10 cellular contexts compared by ENCODE assay signal in the genomic region with DNA sequence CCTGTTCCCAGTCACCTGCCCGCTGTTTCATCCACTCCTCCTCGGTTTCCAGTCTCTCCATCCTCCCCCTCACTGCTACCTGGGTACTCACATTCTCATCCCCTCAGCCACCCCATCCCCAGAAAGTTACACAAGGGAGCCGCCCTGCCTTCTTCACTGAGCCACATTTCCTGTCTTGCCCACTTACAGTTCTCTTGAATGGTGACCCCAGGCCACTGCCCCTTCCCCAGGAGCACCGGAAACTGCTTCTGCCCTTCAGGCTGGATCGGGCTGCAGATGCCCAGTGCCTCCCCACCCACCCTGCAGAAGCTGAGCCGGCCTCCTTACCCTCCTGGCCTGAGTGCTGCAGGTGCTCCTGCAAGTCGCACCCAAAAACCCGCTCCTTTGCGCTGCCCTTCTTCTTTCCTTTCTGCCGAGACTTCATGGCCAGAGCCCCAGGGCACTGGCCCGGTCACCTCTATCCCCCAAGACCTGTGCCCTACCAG. TPM values are rescaled to one million over a fixed set of nuclear protein-coding genes. Genes with fewer than 3 reads are reported as not detected.
DNase-seq lines count a peak whose midpoint lies in the region; ATAC-seq and TF ChIP-seq lines count a peak whose summit lies in the region.
"Had no signal": no experiment of that assay in that cellular context is flagged by ENCODE, and none has a peak within 500 bp of the region (broad histone marks: within the 10 kb centered on the region; RNA-seq: fewer than 3 reads in every experiment).

No MANE protein-coding gene starts in this region.

- H3K36me3 Mint-ChIP-seq in T-cell = peaks cover 13% of the 10 kb centered on the region

- no peaks in the 10 kb centered on the region for H3K79me2 ChIP-seq in hepatocyte

- H3K4me3 Mint-ChIP-seq in T-cell = peak overlapping the region; percentile 99 to 100 (median 100)
- H3K4me3 Mint-ChIP-seq: nephron had no signal

- peak; percentile 12 for DNase-seq in activated naive CD4-positive, alpha-beta T cell treated with Interleukin-2 at 50 U/mL for 16 hours
- no peak for DNase-seq in activated naive CD4-positive, alpha-beta T cell treated with anti-CD3 and anti-CD28 coated beads, Interleukin-2, amount 50 U/mL, for 16 hours
- peak in 7 of 34 experiments; percentile 4 to 26 (median 14) for DNase-seq in T-cell
- DNase-seq in hepatocyte (ENCODE audit: low spot score) = peak; percentile 5
- no peak for DNase-seq in tibial nerve (ENCODE audit: low spot score in 2 of 2)
- DNase-seq in effector CD8-positive, alpha-beta T cell (lab: John Stamatoyannopoulos, UW) = no peak
- no peak for DNase-seq in mucosa of gallbladder (ENCODE audit: low spot score)
- DNase-seq in GOT3 (lab: John Stamatoyannopoulos, UW) = no peak

- no peak for TF ChIP-seq POLR2A in tibial nerve (IDR thresholded peaks at IDR 0.05)

- no peaks in the 10 kb centered on the region for H3K9me3 Mint-ChIP-seq in T-cell
- H3K9me3 Mint-ChIP-seq: nephron had no signal

- H4K20me1 ChIP-seq in hepatocyte (ENCODE audit: insufficient read depth, poor library complexity, severe bottlenecking) = no peaks in the 10 kb centered on the region

- TF ChIP-seq CTCF in hepatocyte (IDR thresholded peaks at IDR 0.05; ENCODE audit: poor library complexity) (no peak), tibial nerve (IDR thresholded peaks at IDR 0.05) (no peak)

- H3K4me1 Mint-ChIP-seq in T-cell = peaks cover 60 to 78% (median 63%) of the 10 kb centered on the region in 3 donors
- H3K4me1 Mint-ChIP-seq: nephron had no signal

- peak overlapping the region; percentile 99 for H3K27ac Mint-ChIP-seq in T-cell
- H3K27ac Mint-ChIP-seq: nephron had no signal

- H3K27ac ChIP-seq in hepatocyte (no peak overlapping the region), tibial nerve (peak overlapping the region in 2 of 4 donors; percentile 16 to 89)

- H3K4me1 ChIP-seq in hepatocyte (ENCODE audit: insufficient read depth) (no peaks in the 10 kb centered on the region), tibial nerve (peaks cover 0 to 4% (median 0%) of the 10 kb centered on the region in 4 donors)

- no peak overlapping the region for H2AFZ ChIP-seq in hepatocyte

- no peaks in the 10 kb centered on the region for H3K9me2 ChIP-seq in hepatocyte (replicated peaks; ENCODE audit: insufficient read depth)

- H3K36me3 ChIP-seq in hepatocyte (replicated peaks; ENCODE audit: insufficient read depth, low read depth) (no peaks in the 10 kb centered on the region), tibial nerve (no peaks in the 10 kb centered on the region)

- H3K4me2 ChIP-seq in hepatocyte = no peak overlapping the region

- WGBS in hepatocyte (ENCODE audit: low lambda C conversion rate, missing lambda C conversion rate) = 89% methylated on average over 11 of the region's 11 CpGs
- WGBS in tibial nerve, 2 donors = 78 to 82% methylated on average over 11 of the region's 11 CpGs

- POLR2A ChIA-PET in T-cell (lab: Charles Lee) = interaction anchor here (0.6 to 1.7 kb wide), 11 partner anchors 22 to 881 kb away, joined by 3 to 10 read pairs (median 5); partner anchors contain the start of genes F11R (in 2 of the 2), USF1 (in 2 of the 2), CD48 (in 1 of the 2) and NIT1 (in 1 of the 2)

- H3K4me3 ChIP-seq in hepatocyte = no peak overlapping the region
- peak overlapping the region; percentile 2 to 63 (median 35) for H3K4me3 ChIP-seq in tibial nerve

- peak in 2 of 4 experiments; percentile 11 to 15 for ATAC-seq in T-cell (replicated peaks in 1 of 4)

- H3K27me3 ChIP-seq in hepatocyte (peaks cover 2% of the 10 kb centered on the region), tibial nerve (peaks cover 0 to 10% of the 10 kb centered on the region in 2 donors)

- no peak for TF ChIP-seq EP300 in tibial nerve (IDR thresholded peaks at IDR 0.05)

- no peaks in the 10 kb centered on the region for H3K27me3 Mint-ChIP-seq in T-cell

- H3K9me3 ChIP-seq in hepatocyte (ENCODE audit: low read depth) (no peaks in the 10 kb centered on the region), tibial nerve (no peaks in the 10 kb centered on the region)

- CTCF ChIA-PET in T-cell (lab: Charles Lee) = interaction anchor here (0.6 to 3.0 kb wide), 19 partner anchors 23 to 156 kb away, joined by 3 to 21 read pairs (median 7); partner anchors contain the start of genes DEDD (in 1 of the 2), KLHDC9 (in 1 of the 2), TOMM40L (in 1 of the 2) and TSTD1 (in 1 of the 2)

RNA-seq across cellular contexts. Expression of gene ARHGAP30, which starts 0.4 kb away (rescaled TPM):
- 100 to 1,000 TPM; 193 to 299 (median 279) TPM for total RNA-seq in T-cell
- 0.52 and 0.80 TPM in 2 replicates for total RNA-seq in hepatocyte
- 1.4 and 1.7 TPM in 2 replicates for polyA plus RNA-seq in hepatocyte
- 10 to 100 TPM in 2 of 4 donors, 1 to 10 TPM in 2; 6.1 to 14.1 (median 10.2) TPM for total RNA-seq in tibial nerve
- 16.2 TPM for total RNA-seq in mucosa of gallbladder

RNA-seq across cellular contexts. Expression of gene NECTIN4, which starts 20.1 kb away (rescaled TPM):
- total RNA-seq in T-cell = under 1 TPM in 1 of 5 donors, not detected in 4; 0.06 TPM
- 5.9 and 7.0 TPM in 2 replicates for total RNA-seq in hepatocyte
- 8.5 and 12.7 TPM in 2 replicates for polyA plus RNA-seq in hepatocyte
- total RNA-seq in tibial nerve = not detected
- total RNA-seq in mucosa of gallbladder = 20.3 TPM
- total RNA-seq: M059J had no signal

RNA-seq across cellular contexts. Expression of gene USF1, which starts 23.5 kb away (rescaled TPM):
- total RNA-seq in T-cell = 10 to 100 TPM; 65.4 to 96.1 (median 92.2) TPM
- total RNA-seq in hepatocyte = 62.1 and 85.1 TPM in 2 replicates
- 11.9 and 23.2 TPM in 2 replicates for polyA plus RNA-seq in hepatocyte
- 10 to 100 TPM; 59.4 to 66.1 (median 62.9) TPM for total RNA-seq in tibial nerve
- total RNA-seq in mucosa of gallbladder = 58.8 TPM

RNA-seq across cellular contexts. Expression of gene KLHDC9, which starts 28.9 kb away (rescaled TPM):
- total RNA-seq in T-cell (1 to 10 TPM in 1 of 5 donors, under 1 TPM in 2, not detected in 2; 0.82 to 1.6 (median 0.86) TPM), hepatocyte (1.4 and 3.9 TPM in 2 replicates), tibial nerve (10 to 100 TPM in 1 of 4 donors, 1 to 10 TPM in 3; 7.9 to 12.9 (median 9.1) TPM), mucosa of gallbladder (14.3 TPM)
- 4.5 and 7.4 TPM in 2 replicates for polyA plus RNA-seq in hepatocyte

RNA-seq across cellular contexts. Expression of gene TSTD1, which starts 30.5 kb away (rescaled TPM):
- total RNA-seq in T-cell (100 to 1,000 TPM in 2 of 5 donors, 10 to 100 TPM in 3; 39.9 to 130 (median 94.8) TPM), hepatocyte (30.8 and 36.3 TPM in 2 replicates), tibial nerve (10 to 100 TPM; 15.7 to 46.9 (median 37.4) TPM), mucosa of gallbladder (70.9 TPM)
- polyA plus RNA-seq in hepatocyte = 101 and 102 TPM in 2 replicates

Comparison
In these comparisons a context has a peak if more than half of its experiments do, and no peak if none do; other contexts are left out.
1. DNase-seq: peak in activated naive CD4-positive, alpha-beta T cell treated with Interleukin-2 at 50 U/mL for 16 hours (single experiment) and hepatocyte (single experiment); none in activated naive CD4-positive, alpha-beta T cell treated with anti-CD3 and anti-CD28 coated beads, Interleukin-2, amount 50 U/mL, for 16 hours (single experiment), tibial nerve (0 of 2), effector CD8-positive, alpha-beta T cell (single experiment), mucosa of gallbladder (single experiment) and GOT3 (single experiment).
2. RNA of gene ARHGAP30, which starts 0.4 kb away (total RNA-seq): 193 to 299 TPM in T-cell; 16.2 TPM in mucosa of gallbladder (single experiment), 6.1 to 14.1 TPM in tibial nerve and 0.52 to 0.80 TPM in hepatocyte; every median in the first group is over 10 times any median in the second.